In genomic region chr6:141202641-141203040, GRCh38 we compare ENCODE assay signal across 19 cellular contexts.
DNase-seq lines count a peak whose midpoint lies in the region; ATAC-seq and TF ChIP-seq lines count a peak whose summit lies in the region.
"Had no signal": no experiment of that assay in that cellular context is flagged by ENCODE, and none has a peak within 500 bp of the region (broad histone marks: within the 10 kb centered on the region; RNA-seq: fewer than 3 reads in every experiment).

No MANE protein-coding gene starts in this region.

- dilution Hi-C loops in IMR-90 (cut with HindIII; ENCODE audit: low sequenced_read_pairs, unreplicated experiment) = no loop called here

- H3K27ac ChIP-seq in IMR-90 (ENCODE audit: insufficient read depth, low read length) (no peak overlapping the region), PC-3 (ENCODE audit: low read length) (no peak overlapping the region), smooth muscle cell (ENCODE audit: low read depth) (no peak overlapping the region)
- H3K27ac ChIP-seq: RWPE1 had no signal

- DNase-seq in AG10803 (ENCODE audit: low read depth) (peak; percentile 73), GM03348 (ENCODE audit: low spot score) (peak; percentile 3), IMR-90 (no peak), skeletal muscle cell (ENCODE audit: low read depth) (peak; percentile 26), PC-3 (no peak), smooth muscle cell (lab: John Stamatoyannopoulos, UW; ENCODE audit: unreplicated experiment) (no peak), HuH-7 (ENCODE audit: low spot score) (no peak)
- DNase-seq: BE2C, Calu3, DMS153, DND-41, KG1, MG63, NCI-H2029, NCI-H446 treated with DMSO at 0.1 percent for 48 hours, NCI-H526, SHP77 had no signal

- H3K36me3 ChIP-seq in IMR-90 (ENCODE audit: control insufficient read depth, insufficient read depth, low read length) (no peaks in the 10 kb centered on the region), PC-3 (ENCODE audit: low read depth, low read length) (no peaks in the 10 kb centered on the region), smooth muscle cell (ENCODE audit: low read depth) (no peaks in the 10 kb centered on the region)
- H3K36me3 ChIP-seq: BE2C, MG63 had no signal

- H3K9ac ChIP-seq in IMR-90 (ENCODE audit: low read depth, low read length) = no peak overlapping the region
- no peak overlapping the region for H3K9ac ChIP-seq in PC-3 (ENCODE audit: low read length)
- no peak overlapping the region for H3K9ac ChIP-seq in smooth muscle cell (ENCODE audit: low read depth)

- H3K79me2 ChIP-seq in PC-3 (ENCODE audit: low read length) = no peaks in the 10 kb centered on the region
- H3K79me2 ChIP-seq in smooth muscle cell (ENCODE audit: low read depth) = no peaks in the 10 kb centered on the region

- H3K9me3 ChIP-seq in IMR-90 (ENCODE audit: control insufficient read depth, insufficient read depth, low read length) (peaks cover 2% of the 10 kb centered on the region; the same call in 1 of the 2 replicates), PC-3 (ENCODE audit: low read length) (no peaks in the 10 kb centered on the region), smooth muscle cell (replicated peaks; ENCODE audit: low read depth) (no peaks in the 10 kb centered on the region)
- H3K9me3 ChIP-seq: BE2C had no signal

- H2AK5ac ChIP-seq in IMR-90 (ENCODE audit: low read depth, low read length) = no peak overlapping the region

- H4K5ac ChIP-seq in IMR-90 (ENCODE audit: low read depth, low read length) = no peak overlapping the region

- TF ChIP-seq RAD21 in IMR-90 (IDR thresholded peaks at IDR 0.05; ENCODE audit: low read length) = no peak

- POLR2A ChIA-PET in IMR-90 (lab: Charles Lee; ENCODE audit: unreplicated experiment) (no interaction called here), PC-3 (lab: Charles Lee; ENCODE audit: unreplicated experiment) (no interaction called here)

- TF ChIP-seq CTCF in AG10803 (conservative IDR thresholded peaks at IDR 0.05; ENCODE audit: low read length) (peak; percentile 26; the same call in 1 of the 2 replicates), IMR-90 (conservative IDR thresholded peaks at IDR 0.05; ENCODE audit: low read depth, low read length) (no peak), PC-3 (conservative IDR thresholded peaks at IDR 0.05; ENCODE audit: low read depth, low read length) (no peak), smooth muscle cell (IDR thresholded peaks at IDR 0.05; ENCODE audit: borderline replicate concordance, insufficient read depth, poor library complexity, severe bottlenecking) (no peak)

- intact Hi-C loops in IMR-90 (cut with micrococcal nuclease) = no loop called here
- intact Hi-C loops in PC-3 (cut with micrococcal nuclease) = no loop called here

- no peaks in the 10 kb centered on the region for H3K27me3 ChIP-seq in IMR-90 (ENCODE audit: control insufficient read depth, insufficient read depth, low read length)
- no peaks in the 10 kb centered on the region for H3K27me3 ChIP-seq in PC-3 (ENCODE audit: low read length)
- no peaks in the 10 kb centered on the region for H3K27me3 ChIP-seq in smooth muscle cell (ENCODE audit: low read depth)
- H3K27me3 ChIP-seq: BE2C, MG63 had no signal

- no peak overlapping the region for H2BK15ac ChIP-seq in IMR-90 (ENCODE audit: low read depth, low read length)

- CTCF ChIA-PET in IMR-90 (lab: Yijun Ruan, JAX) = no interaction called here
- CTCF ChIA-PET in PC-3 (lab: Charles Lee) = no interaction called here

- in situ Hi-C loops in IMR-90 (cut with MboI; ENCODE audit: low sequenced_read_pairs) = no loop called here

- H2AFZ ChIP-seq in IMR-90 (replicated peaks; ENCODE audit: low read length, poor library complexity) = no peak overlapping the region
- no peak overlapping the region for H2AFZ ChIP-seq in PC-3 (ENCODE audit: low read length)
- no peak overlapping the region for H2AFZ ChIP-seq in smooth muscle cell (ENCODE audit: low read depth)

- H2AK9ac ChIP-seq in IMR-90 (replicated peaks; ENCODE audit: low read depth, low read length, poor library complexity) = no peak overlapping the region

- no peak overlapping the region for H2BK120ac ChIP-seq in IMR-90 (ENCODE audit: low read depth, low read length)

- peaks cover 7% of the 10 kb centered on the region for H3K9me1 ChIP-seq in IMR-90 (ENCODE audit: insufficient read depth, low read length)

- no TSS peak for BruUV-seq in IMR-90 (replicated peaks; lab: Mats Ljungman, UMichigan)
- BruUV-seq in PC-3 (replicated peaks; lab: Mats Ljungman, UMichigan) = no TSS peak

- no peak overlapping the region for H3K18ac ChIP-seq in IMR-90 (ENCODE audit: low read depth, low read length)

- no CpG with 5 or more reads among the region's 4 CpGs for WGBS in IMR-90 (ENCODE audit: extremely low coverage in 2 of 2, insufficient read length in 1 of 2), 2 experiments
- WGBS in smooth muscle cell (ENCODE audit: low lambda C conversion rate) = 88% methylated on average over 4 of the region's 4 CpGs

- H3K14ac ChIP-seq in IMR-90 (replicated peaks; ENCODE audit: low read depth, low read length) = peak overlapping the region; percentile 78; the same call in 1 of the 2 replicates

- H3K56ac ChIP-seq in IMR-90 (ENCODE audit: extremely low read depth, insufficient read depth, low read length) = no peak overlapping the region

- H2BK5ac ChIP-seq in IMR-90 (ENCODE audit: low read depth, low read length, poor library complexity, severe bottlenecking) = no peak overlapping the region

- no peak overlapping the region for H3K4me2 ChIP-seq in IMR-90 (ENCODE audit: low read depth, low read length)
- H3K4me2 ChIP-seq in PC-3 (ENCODE audit: low read length) = no peak overlapping the region
- no peak overlapping the region for H3K4me2 ChIP-seq in smooth muscle cell

- H3K23ac ChIP-seq in IMR-90 (ENCODE audit: low read depth, low read length) = no peak overlapping the region

- no peak overlapping the region for H3K4ac ChIP-seq in IMR-90 (ENCODE audit: low read depth, low read length)

- H3K4me1 ChIP-seq in IMR-90 (ENCODE audit: control insufficient read depth, insufficient read depth, low read length) (no peaks in the 10 kb centered on the region; the same call in 1 of the 2 replicates), PC-3 (ENCODE audit: insufficient read depth, low read length) (no peaks in the 10 kb centered on the region), smooth muscle cell (ENCODE audit: low read depth) (no peaks in the 10 kb centered on the region)
- H3K4me1 ChIP-seq: BE2C had no signal

- H3K79me1 ChIP-seq in IMR-90 (ENCODE audit: low read depth in 1 of 2, low read length in 2 of 2) = no peaks in the 10 kb centered on the region

- peak overlapping the region in 1 of 2 experiments; percentile 21; a peak in 1 of 4 replicates for H4K8ac ChIP-seq in IMR-90 (ENCODE audit: low read depth in 2 of 2, low read length in 2 of 2)

- H3K4me3 ChIP-seq in AG10803 (ENCODE audit: low read length) (no peak overlapping the region), IMR-90 (ENCODE audit: insufficient read depth, low read depth, low read length) (no peak overlapping the region), skeletal muscle cell (ENCODE audit: low read depth, low read length) (no peak overlapping the region), PC-3 (ENCODE audit: low read length) (no peak overlapping the region), smooth muscle cell (no peak overlapping the region)
- H3K4me3 ChIP-seq: MG63 had no signal

- H3F3A ChIP-seq in PC-3 (ENCODE audit: low read length, unreplicated experiment) (no peaks in the 10 kb centered on the region), smooth muscle cell (ENCODE audit: low read depth) (no peaks in the 10 kb centered on the region)

- H2BK20ac ChIP-seq in IMR-90 (ENCODE audit: low read depth, low read length) = no peak overlapping the region

- no peaks in the 10 kb centered on the region for H4K20me1 ChIP-seq in IMR-90 (ENCODE audit: insufficient read depth, low read length)
- no peaks in the 10 kb centered on the region for H4K20me1 ChIP-seq in PC-3 (ENCODE audit: low read length)
- no peaks in the 10 kb centered on the region for H4K20me1 ChIP-seq in smooth muscle cell (ENCODE audit: low read depth)

- no peak overlapping the region for H4K91ac ChIP-seq in IMR-90 (ENCODE audit: insufficient read depth, low read depth, low read length)

- TF ChIP-seq POLR2A in IMR-90 (IDR thresholded peaks at IDR 0.05; ENCODE audit: low read depth, low read length) = no peak

- H3K9me2 ChIP-seq in PC-3 (replicated peaks; ENCODE audit: low read length) = no peaks in the 10 kb centered on the region

- ATAC-seq in IMR-90 (ENCODE audit: low read depth) (no peak), PC-3 (no peak)
- ATAC-seq: Panc1 had no signal

TF ChIP-seq in IMR-90, 13 proteins besides CTCF, POLR2A, EP300 and RAD21:
- TF ChIP-seq BHLHE40 (IDR thresholded peaks at IDR 0.05; ENCODE audit: low read depth, low read length) (no peak), RCOR1 (IDR thresholded peaks at IDR 0.05; ENCODE audit: insufficient replicate concordance, low read length) (no peak), ELK1 (IDR thresholded peaks at IDR 0.05; ENCODE audit: borderline replicate concordance, low read depth, low read length) (no peak)
TF ChIP-seq in IMR-90: peak in this region for 0.

Comparison
In these comparisons a context has a peak if more than half of its experiments do, and no peak if none do; other contexts are left out.
1. DNase-seq: peak in AG10803 (single experiment), GM03348 (single experiment) and skeletal muscle cell (single experiment); none in IMR-90 (single experiment), PC-3 (single experiment), smooth muscle cell (single experiment) and HuH-7 (single experiment).